ENCODE assay signal across 1 cellular context in the genomic region with DNA sequence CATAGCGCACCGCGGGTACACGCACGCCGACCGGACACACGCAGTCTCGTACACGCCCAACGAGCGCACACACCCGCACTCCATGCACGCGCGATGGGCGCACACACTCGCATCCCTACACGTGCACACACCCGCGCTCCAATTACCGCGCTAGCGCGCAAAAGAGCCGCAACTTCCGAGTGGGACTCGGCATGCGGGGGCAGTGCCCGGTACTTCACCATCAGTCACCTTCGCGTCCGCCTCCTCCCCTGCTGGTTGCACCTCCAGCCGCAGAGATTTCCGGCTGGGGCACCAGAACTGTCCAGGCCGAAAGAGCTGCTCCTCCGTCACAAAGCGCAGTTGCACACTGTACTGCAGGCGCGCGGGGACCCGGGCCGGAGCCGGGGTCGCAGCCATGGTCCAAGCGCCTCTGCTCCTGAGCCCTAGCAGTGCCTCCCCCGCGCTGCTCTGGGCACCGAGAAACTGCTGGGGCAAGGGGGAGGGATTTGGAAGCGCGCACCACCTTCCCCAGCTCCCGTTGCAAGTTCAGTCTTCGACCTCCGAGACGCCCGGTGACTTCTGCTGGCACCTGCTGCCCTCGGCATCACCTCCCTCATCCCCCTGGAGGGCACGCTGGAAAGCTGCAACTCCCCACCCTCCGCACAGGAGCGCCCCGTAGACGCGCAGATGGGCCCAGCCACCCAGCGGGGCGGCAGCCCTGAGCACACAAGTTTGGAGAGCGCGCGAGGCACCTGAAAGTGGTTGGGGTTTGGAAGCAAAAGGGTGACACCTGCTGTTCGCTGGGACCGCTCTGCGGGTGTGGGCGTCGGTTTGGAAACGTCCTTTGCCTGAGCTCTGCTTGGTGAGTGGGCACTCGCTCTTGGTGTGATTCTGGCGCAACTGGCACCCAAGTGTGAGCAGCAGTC.
TF ChIP-seq lines count a peak whose summit lies in the region.

No MANE protein-coding gene starts in this region.

TF ChIP-seq in liver, 16 proteins besides CTCF, POLR2A, EP300 and RAD21 (continued from another document):
- TF ChIP-seq, protein P1, sequence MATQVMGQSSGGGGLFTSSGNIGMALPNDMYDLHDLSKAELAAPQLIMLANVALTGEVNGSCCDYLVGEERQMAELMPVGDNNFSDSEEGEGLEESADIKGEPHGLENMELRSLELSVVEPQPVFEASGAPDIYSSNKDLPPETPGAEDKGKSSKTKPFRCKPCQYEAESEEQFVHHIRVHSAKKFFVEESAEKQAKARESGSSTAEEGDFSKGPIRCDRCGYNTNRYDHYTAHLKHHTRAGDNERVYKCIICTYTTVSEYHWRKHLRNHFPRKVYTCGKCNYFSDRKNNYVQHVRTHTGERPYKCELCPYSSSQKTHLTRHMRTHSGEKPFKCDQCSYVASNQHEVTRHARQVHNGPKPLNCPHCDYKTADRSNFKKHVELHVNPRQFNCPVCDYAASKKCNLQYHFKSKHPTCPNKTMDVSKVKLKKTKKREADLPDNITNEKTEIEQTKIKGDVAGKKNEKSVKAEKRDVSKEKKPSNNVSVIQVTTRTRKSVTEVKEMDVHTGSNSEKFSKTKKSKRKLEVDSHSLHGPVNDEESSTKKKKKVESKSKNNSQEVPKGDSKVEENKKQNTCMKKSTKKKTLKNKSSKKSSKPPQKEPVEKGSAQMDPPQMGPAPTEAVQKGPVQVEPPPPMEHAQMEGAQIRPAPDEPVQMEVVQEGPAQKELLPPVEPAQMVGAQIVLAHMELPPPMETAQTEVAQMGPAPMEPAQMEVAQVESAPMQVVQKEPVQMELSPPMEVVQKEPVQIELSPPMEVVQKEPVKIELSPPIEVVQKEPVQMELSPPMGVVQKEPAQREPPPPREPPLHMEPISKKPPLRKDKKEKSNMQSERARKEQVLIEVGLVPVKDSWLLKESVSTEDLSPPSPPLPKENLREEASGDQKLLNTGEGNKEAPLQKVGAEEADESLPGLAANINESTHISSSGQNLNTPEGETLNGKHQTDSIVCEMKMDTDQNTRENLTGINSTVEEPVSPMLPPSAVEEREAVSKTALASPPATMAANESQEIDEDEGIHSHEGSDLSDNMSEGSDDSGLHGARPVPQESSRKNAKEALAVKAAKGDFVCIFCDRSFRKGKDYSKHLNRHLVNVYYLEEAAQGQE (IDR thresholded peaks at IDR 0.05), result no peak
